Comparison of ENCODE assay signal across 4 cellular contexts in the genomic region with DNA sequence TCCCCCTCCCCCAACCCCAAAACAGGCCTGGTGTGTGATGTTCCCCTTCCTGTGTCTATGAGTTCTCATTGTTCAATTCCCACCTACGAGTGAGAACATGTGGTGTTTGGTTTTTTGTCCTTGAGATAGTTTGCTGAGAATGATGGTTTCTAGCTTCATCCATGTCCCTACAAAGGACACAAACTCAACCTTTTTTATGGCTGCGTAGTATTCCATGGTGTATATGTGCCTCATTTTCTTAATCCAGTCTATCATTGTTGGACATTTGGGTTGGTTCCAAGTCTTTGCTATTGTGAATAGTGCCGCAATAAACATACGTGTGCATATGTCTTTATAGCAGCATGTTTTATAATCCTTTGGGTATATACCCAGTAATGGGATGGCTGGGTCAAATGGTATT.
DNase-seq lines count a peak whose midpoint lies in the region; ATAC-seq, FAIRE-seq and TF ChIP-seq lines count a peak whose summit lies in the region.
"Not testable (repeated sequence)": the region's sequence is repeated elsewhere in the genome, so short reads cannot be mapped to it uniquely, and the experiment has no call there.

No MANE protein-coding gene starts in this region.

- H3K4me3 ChIP-seq in HEK293 (ENCODE audit: low read depth, low read length); K562: not testable (repeated sequence)

- not testable (repeated sequence) for TF ChIP-seq CTCF in HEK293 (tag by site-specific recombination; IDR thresholded peaks at IDR 0.05); VCaP (conservative IDR thresholded peaks at IDR 0.05); K562 (IDR thresholded peaks at IDR 0.05 in 2 of 3, conservative IDR thresholded peaks at IDR 0.05 in 1 of 3; ENCODE audit: insufficient read depth in 2 of 3, low read depth in 1 of 3, low read length in 3 of 3); osteocyte (IDR thresholded peaks at IDR 0.05)

- H3K36me3 ChIP-seq in HEK293 (ENCODE audit: control insufficient read depth in 2 of 2, insufficient read depth in 1 of 2, low read length in 2 of 2); K562 (ENCODE audit: control insufficient read depth, insufficient read depth, low read length): not testable (repeated sequence)

- DNase-seq in K562 (ENCODE audit: extremely low read depth in 1 of 4, low spot score in 3 of 4); osteocyte (ENCODE audit: extremely low spot score, unreplicated experiment): not testable (repeated sequence)

- not testable (repeated sequence) for ATAC-seq in K562

- not testable (repeated sequence) for H3K9me3 ChIP-seq in HEK293 (ENCODE audit: control insufficient read depth, insufficient read depth, low read depth, low read length); K562 (replicated peaks; ENCODE audit: control insufficient read depth, insufficient read depth, low read depth, low read length)

- H3K4me1 Mint-ChIP-seq in osteocyte (ENCODE audit: unreplicated experiment) = peaks cover 37% of the 10 kb centered on the region

- intact Hi-C loops in K562 (cut with micrococcal nuclease) = not testable (repeated sequence)

- not testable (repeated sequence) for H3K9me3 Mint-ChIP-seq in osteocyte (ENCODE audit: unreplicated experiment)

- TF ChIP-seq EP300 in K562 (IDR thresholded peaks at IDR 0.05; ENCODE audit: low read length) = not testable (repeated sequence)

- H4K20me1 ChIP-seq in K562 (replicated peaks; ENCODE audit: control insufficient read depth, insufficient read depth, low read length) = not testable (repeated sequence)

- H3K27me3 ChIP-seq in K562 (ENCODE audit: control insufficient read depth in 2 of 2, insufficient read depth in 2 of 2, low read length in 2 of 2) = not testable (repeated sequence)

- not testable (repeated sequence) for H3K9ac ChIP-seq in K562 (ENCODE audit: insufficient read depth in 1 of 2, low read depth in 2 of 2, low read length in 2 of 2)

- CTCF ChIA-PET in HEK293 (lab: Yijun Ruan, JAX) = interaction anchor here (0.8 to 3.2 kb wide), 3 partner anchors 27 to 899 kb away, joined by 4 to 16 read pairs (median 6); no protein-coding TSS in a partner anchor
- CTCF ChIA-PET in K562 (lab: Yijun Ruan, JAX; ENCODE audit: low intra/inter-chr PET ratio) = not testable (repeated sequence)

- not testable (repeated sequence) for H3K4me3 Mint-ChIP-seq in osteocyte (ENCODE audit: unreplicated experiment)

- not testable (repeated sequence) for H3K4me1 ChIP-seq in HEK293 (ENCODE audit: control insufficient read depth, insufficient read depth, low read length); K562 (replicated peaks in 1 of 2; ENCODE audit: control insufficient read depth in 2 of 2, insufficient read depth in 2 of 2, low read length in 2 of 2)

- not testable (repeated sequence) for H3K9me1 ChIP-seq in K562 (ENCODE audit: control insufficient read depth, insufficient read depth, low read length)

- FAIRE-seq in K562 (lab: Jason Lieb, UNC) = not testable (repeated sequence)

- TF ChIP-seq RAD21 in K562 (CRISPR knock-in tag; conservative IDR thresholded peaks at IDR 0.05 in 1 of 2, IDR thresholded peaks at IDR 0.05 in 1 of 2) = not testable (repeated sequence)

- H3K27ac ChIP-seq in HEK293 (ENCODE audit: extremely low read depth, low read depth, low read length); K562 (ENCODE audit: extremely low read depth, low read depth, low read length): not testable (repeated sequence)
- H3K27ac ChIP-seq in VCaP = peak overlapping the region; percentile 58

- not testable (repeated sequence) for H3K79me2 ChIP-seq in K562 (ENCODE audit: control insufficient read depth, insufficient read depth, low read length)

- H3K4me2 ChIP-seq in K562 (ENCODE audit: insufficient read depth, low read length) = not testable (repeated sequence)

- POLR2A ChIA-PET in HEK293 (lab: Yijun Ruan, JAX); K562 (lab: Yijun Ruan, JAX): not testable (repeated sequence)

- H3K27ac Mint-ChIP-seq in osteocyte (ENCODE audit: unreplicated experiment) = peak overlapping the region; percentile 45

- BruUV-seq in K562 (replicated peaks; lab: Mats Ljungman, UMichigan) = not testable (repeated sequence)

- WGBS in K562 (ENCODE audit: insufficient coverage, low coverage, missing lambda C conversion rate) = 4% methylated on average over 2 of the region's 4 CpGs

- H3K36me3 Mint-ChIP-seq in osteocyte (ENCODE audit: unreplicated experiment) = not testable (repeated sequence)

- not testable (repeated sequence) for H3K27me3 Mint-ChIP-seq in osteocyte (ENCODE audit: unreplicated experiment)

- H2AFZ ChIP-seq in K562 (ENCODE audit: low read depth, low read length) = not testable (repeated sequence)

- TF ChIP-seq POLR2A in K562 (conservative IDR thresholded peaks at IDR 0.05) = not testable (repeated sequence)

- in situ Hi-C loops in K562 (cut with MboI) = loop anchor here (25.0 kb wide), 1 partner anchor 1508 kb away; no protein-coding TSS in a partner anchor

TF ChIP-seq in HEK293, 187 proteins besides CTCF, POLR2A, EP300 and RAD21:
- TF ChIP-seq, protein P1, sequence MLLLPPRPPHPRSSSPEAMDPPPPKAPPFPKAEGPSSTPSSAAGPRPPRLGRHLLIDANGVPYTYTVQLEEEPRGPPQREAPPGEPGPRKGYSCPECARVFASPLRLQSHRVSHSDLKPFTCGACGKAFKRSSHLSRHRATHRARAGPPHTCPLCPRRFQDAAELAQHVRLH (tag by site-specific recombination; IDR thresholded peaks at IDR 0.05) = peak; percentile 98
- TF ChIP-seq, protein P2, sequence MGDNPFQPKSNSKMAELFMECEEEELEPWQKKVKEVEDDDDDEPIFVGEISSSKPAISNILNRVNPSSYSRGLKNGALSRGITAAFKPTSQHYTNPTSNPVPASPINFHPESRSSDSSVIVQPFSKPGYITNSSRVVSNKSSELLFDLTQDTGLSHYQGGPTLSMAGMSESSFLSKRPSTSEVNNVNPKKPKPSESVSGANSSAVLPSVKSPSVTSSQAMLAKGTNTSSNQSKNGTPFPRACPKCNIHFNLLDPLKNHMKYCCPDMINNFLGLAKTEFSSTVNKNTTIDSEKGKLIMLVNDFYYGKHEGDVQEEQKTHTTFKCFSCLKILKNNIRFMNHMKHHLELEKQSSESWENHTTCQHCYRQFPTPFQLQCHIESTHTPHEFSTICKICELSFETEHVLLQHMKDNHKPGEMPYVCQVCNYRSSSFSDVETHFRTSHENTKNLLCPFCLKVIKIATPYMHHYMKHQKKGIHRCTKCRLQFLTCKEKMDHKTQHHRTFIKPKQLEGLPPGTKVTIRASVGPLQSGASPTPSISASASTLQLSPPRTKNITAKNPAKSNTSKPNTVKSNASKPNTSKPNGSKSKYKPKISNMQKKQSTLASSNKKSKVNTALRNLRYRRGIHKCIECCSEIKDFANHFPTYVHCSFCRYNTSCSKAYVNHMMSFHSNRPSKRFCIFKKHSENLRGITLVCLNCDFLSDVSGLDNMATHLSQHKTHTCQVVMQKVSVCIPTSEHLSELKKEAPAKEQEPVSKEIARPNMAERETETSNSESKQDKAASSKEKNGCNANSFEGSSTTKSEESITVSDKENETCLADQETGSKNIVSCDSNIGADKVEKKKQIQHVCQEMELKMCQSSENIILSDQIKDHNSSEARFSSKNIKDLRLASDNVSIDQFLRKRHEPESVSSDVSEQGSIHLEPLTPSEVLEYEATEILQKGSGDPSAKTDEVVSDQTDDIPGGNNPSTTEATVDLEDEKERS (tag by site-specific recombination; IDR thresholded peaks at IDR 0.05) = peak; percentile 87
- TF ChIP-seq ZNF146 (tag by site-specific recombination; IDR thresholded peaks at IDR 0.05) = peak; percentile 98

TF ChIP-seq in K562, 482 proteins besides CTCF, POLR2A, EP300 and RAD21:
- peak; percentile 43 for TF ChIP-seq ZNF146 (CRISPR knock-in tag; IDR thresholded peaks at IDR 0.05; ENCODE audit: unreplicated experiment)
